ENCODE assay signal across 11 cellular contexts in genomic region chr15:78455749-78456148, GRCh38. TPM values are rescaled to one million over a fixed set of nuclear protein-coding genes. Genes with fewer than 3 reads are reported as not detected.
DNase-seq lines count a peak whose midpoint lies in the region; ATAC-seq and TF ChIP-seq lines count a peak whose summit lies in the region.
"Had no signal": no experiment of that assay in that cellular context is flagged by ENCODE, and none has a peak within 500 bp of the region (broad histone marks: within the 10 kb centered on the region; RNA-seq: fewer than 3 reads in every experiment).

No MANE protein-coding gene starts in this region.

- H3K9me3 ChIP-seq in HEK293 (ENCODE audit: control insufficient read depth, insufficient read depth, low read depth, low read length) (no peaks in the 10 kb centered on the region), adrenal gland (replicated peaks in 1 of 3) (no peaks in the 10 kb centered on the region), neutrophil (no peaks in the 10 kb centered on the region)

- H3K27ac Mint-ChIP-seq in T-cell: peak overlapping the region in 1 of 2 donors; percentile 53
- no peak overlapping the region for H3K27ac Mint-ChIP-seq in activated naive CD8-positive, alpha-beta T cell treated with anti-CD3 and anti-CD28 coated beads for 36 hours

- H3K36me3 ChIP-seq in HEK293 (ENCODE audit: control insufficient read depth in 2 of 2, insufficient read depth in 1 of 2, low read length in 2 of 2) (peaks cover 6 to 7% of the 10 kb centered on the region in 2 experiments), adrenal gland (replicated peaks in 1 of 2) (no peaks in the 10 kb centered on the region), neutrophil (no peaks in the 10 kb centered on the region)

- CTCF ChIA-PET in HEK293 (lab: Yijun Ruan, JAX) (interaction anchor here (0.5 to 0.7 kb wide), 2 partner anchors 133 to 285 kb away, joined by 3 to 4 read pairs; no protein-coding TSS in a partner anchor), T-cell (lab: Charles Lee) (no interaction called here)

- intact Hi-C loops in adrenal gland (cut with DNase I): no loop called here

- peak overlapping the region; percentile 65 for H3K27ac ChIP-seq in HEK293 (ENCODE audit: extremely low read depth, low read depth, low read length)
- peak overlapping the region; percentile 78 to 91 (median 89) for H3K27ac ChIP-seq in adrenal gland
- H3K27ac ChIP-seq in neutrophil: peak overlapping the region; percentile 18

- H3K4me1 Mint-ChIP-seq in T-cell: peaks cover 80 to 83% (median 81%) of the 10 kb centered on the region in 3 donors
- peaks cover 69% of the 10 kb centered on the region for H3K4me1 Mint-ChIP-seq in activated naive CD8-positive, alpha-beta T cell treated with anti-CD3 and anti-CD28 coated beads for 36 hours

- no peaks in the 10 kb centered on the region for H3K27me3 Mint-ChIP-seq in T-cell
- no peaks in the 10 kb centered on the region for H3K27me3 Mint-ChIP-seq in activated naive CD8-positive, alpha-beta T cell treated with anti-CD3 and anti-CD28 coated beads for 36 hours

- peaks cover 12% of the 10 kb centered on the region for H3K36me3 Mint-ChIP-seq in T-cell
- H3K36me3 Mint-ChIP-seq in activated naive CD8-positive, alpha-beta T cell treated with anti-CD3 and anti-CD28 coated beads for 36 hours: peaks cover 11% of the 10 kb centered on the region

- POLR2A ChIA-PET in HEK293 (lab: Yijun Ruan, JAX) (no interaction called here), T-cell (lab: Charles Lee) (no interaction called here)

- H3K4me3 ChIP-seq in HEK293 (ENCODE audit: low read depth, low read length) (no peak overlapping the region), adrenal gland (no peak overlapping the region), neutrophil (ENCODE audit: low read depth in 1 of 2, low read length in 1 of 2) (no peak overlapping the region)

- peak; percentile 21 for DNase-seq in Ammon's horn (ENCODE audit: low spot score)
- peak; percentile 76 to 92 (median 83) for DNase-seq in adrenal gland
- no peak for DNase-seq in left lobe of liver (ENCODE audit: low spot score)
- DNase-seq in T-cell: no peak
- DNase-seq in COR-L47 (lab: John Stamatoyannopoulos, UW): no peak
- no peak for DNase-seq in activated naive CD8-positive, alpha-beta T cell treated with anti-CD3 and anti-CD28 coated beads for 36 hours
- DNase-seq: activated T-cell treated with anti-CD3 and anti-CD28 coated beads, Interleukin-2, amount 50 U/mL, for 4 hours; NCI-H1930; stimulated activated naive CD4-positive, alpha-beta T cell had no signal

- TF ChIP-seq CTCF in HEK293 (tag by site-specific recombination; IDR thresholded peaks at IDR 0.05) (no peak), adrenal gland (IDR thresholded peaks at IDR 0.05) (no peak), neutrophil (IDR thresholded peaks at IDR 0.05) (no peak)

- H3K27me3 ChIP-seq in adrenal gland (no peaks in the 10 kb centered on the region), neutrophil (no peaks in the 10 kb centered on the region)

- H3K9me3 Mint-ChIP-seq in T-cell: no peaks in the 10 kb centered on the region
- no peaks in the 10 kb centered on the region for H3K9me3 Mint-ChIP-seq in activated naive CD8-positive, alpha-beta T cell treated with anti-CD3 and anti-CD28 coated beads for 36 hours
- H3K9me3 Mint-ChIP-seq: activated T-cell treated with anti-CD3 and anti-CD28 coated beads, Interleukin-2, amount 50 U/mL, for 4 hours had no signal

- no peak overlapping the region for H3K4me3 Mint-ChIP-seq in T-cell
- H3K4me3 Mint-ChIP-seq in activated naive CD8-positive, alpha-beta T cell treated with anti-CD3 and anti-CD28 coated beads for 36 hours: no peak overlapping the region
- H3K4me3 Mint-ChIP-seq: activated T-cell treated with anti-CD3 and anti-CD28 coated beads, Interleukin-2, amount 50 U/mL, for 4 hours had no signal

- ATAC-seq in left lobe of liver: no peak
- ATAC-seq in T-cell (replicated peaks in 1 of 4): no peak
- ATAC-seq: activated T-cell treated with anti-CD3 and anti-CD28 coated beads, Interleukin-2, amount 50 U/mL, for 4 hours had no signal

- H3K4me1 ChIP-seq in HEK293 (ENCODE audit: control insufficient read depth, insufficient read depth, low read length) (peaks cover 53% of the 10 kb centered on the region), adrenal gland (replicated peaks in 1 of 2) (peaks cover 56 to 82% of the 10 kb centered on the region in 2 donors), neutrophil (ENCODE audit: control insufficient read depth in 1 of 2, insufficient read depth in 1 of 2, low read depth in 1 of 2, low read length in 1 of 2) (peaks cover 24 to 28% of the 10 kb centered on the region in 2 experiments)

- WGBS in adrenal gland, 4 donors: 20 to 30% (median 24%) methylated on average over 2 to 3 of the region's 3 CpGs

- TF ChIP-seq POLR2A in adrenal gland (IDR thresholded peaks at IDR 0.05): peak in 1 of 2 donors; percentile 59

TF ChIP-seq in HEK293, 187 proteins besides CTCF, POLR2A, EP300 and RAD21 (continues in another document):
- TF ChIP-seq ZNF10 (tag by site-specific recombination; IDR thresholded peaks at IDR 0.05): peak; percentile 80; the same call in 1 of the 2 replicates
- peak; percentile 47; the same call in 1 of the 2 replicates for TF ChIP-seq ZNF600 (tag by site-specific recombination; IDR thresholded peaks at IDR 0.05)
- 0 out of 2 replicates have a peak, but pooled peaks have one; percentile 27 for TF ChIP-seq MYNN (tag by site-specific recombination; IDR thresholded peaks at IDR 0.05; ENCODE audit: borderline replicate concordance)
- peak; percentile 73; the same call in 1 of the 2 replicates for TF ChIP-seq TSHZ1 (tag by site-specific recombination; IDR thresholded peaks at IDR 0.05; ENCODE audit: borderline replicate concordance)
- no peak for TF ChIP-seq ZNF510 (tag by site-specific recombination; IDR thresholded peaks at IDR 0.05; ENCODE audit: insufficient replicate concordance)
- peak; percentile 63 for TF ChIP-seq ZSCAN30 (tag by site-specific recombination; IDR thresholded peaks at IDR 0.05)
- TF ChIP-seq OSR2 (tag by site-specific recombination; IDR thresholded peaks at IDR 0.05): peak; percentile 62; the same call in 1 of the 2 replicates
- peak; percentile 69 for TF ChIP-seq IKZF3 (tag by site-specific recombination; IDR thresholded peaks at IDR 0.05)
- peak; percentile 72 for TF ChIP-seq ZBTB17 (tag by site-specific recombination; IDR thresholded peaks at IDR 0.05)
- peak; percentile 56; the same call in 1 of the 2 replicates for TF ChIP-seq WT1 (tag by site-specific recombination; IDR thresholded peaks at IDR 0.05)
- TF ChIP-seq ZNF596 (tag by site-specific recombination; IDR thresholded peaks at IDR 0.05): 0 out of 2 replicates have a peak, but pooled peaks have one; percentile 12
- TF ChIP-seq SP7 (tag by site-specific recombination; IDR thresholded peaks at IDR 0.05): peak; percentile 19; the same call in 1 of the 2 replicates
- peak; percentile 72 for TF ChIP-seq PRDM6 (tag by site-specific recombination; IDR thresholded peaks at IDR 0.05)

RNA-seq across cellular contexts. Expression of gene IREB2, which starts 17.7 kb away (rescaled TPM):
- 100 to 1,000 TPM in 2 of 8 donors, 10 to 100 TPM in 6; 54.8 to 148 (median 94.4) TPM for total RNA-seq in adrenal gland
- 10 to 100 TPM; 11.8 to 57.5 (median 25.8) TPM for polyA plus RNA-seq in adrenal gland
- 25.1 TPM for total RNA-seq in left lobe of liver
- total RNA-seq in T-cell: 10 to 100 TPM; 58.7 to 71.5 (median 65.1) TPM
- 10 to 100 TPM; 68.2 to 69.4 TPM for total RNA-seq in activated naive CD8-positive, alpha-beta T cell treated with anti-CD3 and anti-CD28 coated beads for 36 hours

RNA-seq across cellular contexts. Expression of gene HYKK, which starts 51.6 kb away (rescaled TPM):
- 10 to 100 TPM in 2 of 8 donors, 1 to 10 TPM in 6; 4.8 to 17.1 (median 8.0) TPM for total RNA-seq in adrenal gland
- polyA plus RNA-seq in adrenal gland: 1 to 10 TPM; 3.1 to 7.0 (median 5.5) TPM
- total RNA-seq in left lobe of liver: 5.4 TPM
- 1 to 10 TPM; 1.7 to 4.6 (median 4.0) TPM for total RNA-seq in T-cell
- 1 to 10 TPM; 1.5 to 2.1 TPM for total RNA-seq in activated naive CD8-positive, alpha-beta T cell treated with anti-CD3 and anti-CD28 coated beads for 36 hours

Comparison
In these comparisons a context has a peak if more than half of its experiments do, and no peak if none do; other contexts are left out.
1. DNase-seq: peak in Ammon's horn (single experiment) and adrenal gland (7 of 7); none in left lobe of liver (single experiment), T-cell (0 of 34), COR-L47 (single experiment) and activated naive CD8-positive, alpha-beta T cell treated with anti-CD3 and anti-CD28 coated beads for 36 hours (single experiment).
2. H3K27ac ChIP-seq: peak in every context shown above with its lines; median percentile 89 in adrenal gland; 65 in HEK293; 18 in neutrophil.